17 cellular contexts compared by ENCODE assay signal in the genomic region with DNA sequence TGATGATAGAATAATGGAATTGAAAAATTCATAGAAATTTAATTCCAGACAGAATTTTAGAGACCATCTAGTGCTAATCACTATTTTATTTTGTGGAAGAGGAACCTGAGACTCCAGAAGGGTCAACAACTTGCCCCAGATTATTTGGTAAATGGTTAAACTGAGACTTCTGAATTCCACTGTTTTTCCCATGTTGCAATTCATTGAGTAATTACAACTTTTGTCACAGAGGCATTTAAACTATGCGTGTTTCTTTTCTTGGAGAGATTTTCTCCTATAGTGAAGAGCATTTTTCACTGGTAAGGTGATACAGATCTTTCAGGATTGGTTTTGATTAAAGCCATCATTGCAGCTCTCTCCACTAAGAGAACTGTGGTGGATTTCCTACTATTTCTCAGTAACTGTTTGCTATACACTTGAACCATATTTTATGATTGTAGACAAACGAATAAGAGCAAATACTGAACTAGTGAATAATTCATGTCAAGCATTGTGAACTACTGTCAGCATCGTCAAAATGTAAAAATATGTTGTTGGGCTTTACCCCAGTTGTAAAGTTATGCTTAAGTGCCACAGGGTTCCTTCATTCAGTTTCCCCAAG.
"Had no signal": no experiment of that assay in that cellular context is flagged by ENCODE, and none has a peak within 500 bp of the region (broad histone marks: within the 10 kb centered on the region; RNA-seq: fewer than 3 reads in every experiment).

No MANE protein-coding gene starts in this region.

- H3K4me3 Mint-ChIP-seq: activated CD4-positive, alpha-beta memory T cell treated with anti-CD3 and anti-CD28 coated beads, Interleukin-2, amount 10 ng/mL, durations not matched to agents 7 days and 5 days; activated naive CD8-positive, alpha-beta T cell; endodermal cell; naive thymus-derived CD4-positive, alpha-beta T cell; stimulated activated naive CD8-positive, alpha-beta T cell treated with anti-CD3 and anti-CD28 coated beads, Interleukin-15, Interleukin-2, amounts not matched to agents 100 ng/mL and 50 ng/mL, for 24 hours had no signal

- H3K9me3 ChIP-seq: breast epithelium, testis had no signal

- H3K4me1 ChIP-seq: breast epithelium, foreskin keratinocyte, testis had no signal

- H3K36me3 ChIP-seq: breast epithelium had no signal

- H3K36me3 Mint-ChIP-seq: activated naive CD8-positive, alpha-beta T cell; naive thymus-derived CD4-positive, alpha-beta T cell had no signal

- H3K27ac Mint-ChIP-seq: activated CD4-positive, alpha-beta memory T cell treated with anti-CD3 and anti-CD28 coated beads, Interleukin-2, amount 10 ng/mL, durations not matched to agents 7 days and 5 days; activated naive CD8-positive, alpha-beta T cell; endodermal cell; naive thymus-derived CD4-positive, alpha-beta T cell; stimulated activated naive CD8-positive, alpha-beta T cell treated with anti-CD3 and anti-CD28 coated beads, Interleukin-15, Interleukin-2, amounts not matched to agents 100 ng/mL and 50 ng/mL, for 24 hours had no signal

- DNase-seq: activated CD4-positive, alpha-beta memory T cell treated with anti-CD3 and anti-CD28 coated beads, Interleukin-2, amount 10 ng/mL, durations not matched to agents 7 days and 5 days; activated gamma-delta T cell; activated T-cell treated with anti-CD3 and anti-CD28 coated beads, Interleukin-2, amount 50 U/mL, for 48 hours; anterior cingulate cortex; endodermal cell; foreskin keratinocyte; head of caudate nucleus; islet precursor cell; naive thymus-derived CD4-positive, alpha-beta T cell; stimulated activated CD4-positive, alpha-beta T cell treated with anti-CD3 and anti-CD28 coated beads, Interleukin-12 subunit alpha, Interleukin-12 subunit beta, amount 100 ng/mL, for 4 hours; stimulated activated CD4-positive, alpha-beta T cell treated with anti-CD3 and anti-CD28 coated beads, Interleukin-2, amount 100 ng/mL, for 48 hours; T-helper 9 cell; testis had no signal

- H3K4me3 ChIP-seq: breast epithelium, testis had no signal

- H3K27me3 ChIP-seq: breast epithelium, foreskin keratinocyte, testis had no signal

- H3K4me1 Mint-ChIP-seq: activated CD4-positive, alpha-beta memory T cell treated with anti-CD3 and anti-CD28 coated beads, Interleukin-2, amount 10 ng/mL, durations not matched to agents 7 days and 5 days had no signal

- H3K27ac ChIP-seq: breast epithelium, foreskin keratinocyte, testis had no signal

- ATAC-seq: foreskin keratinocyte; naive thymus-derived CD4-positive, alpha-beta T cell; sciatic nerve had no signal

- H3K9me3 Mint-ChIP-seq: activated CD4-positive, alpha-beta memory T cell treated with anti-CD3 and anti-CD28 coated beads, Interleukin-2, amount 10 ng/mL, durations not matched to agents 7 days and 5 days; endodermal cell; naive thymus-derived CD4-positive, alpha-beta T cell; stimulated activated naive CD8-positive, alpha-beta T cell treated with anti-CD3 and anti-CD28 coated beads, Interleukin-15, Interleukin-2, amounts not matched to agents 100 ng/mL and 50 ng/mL, for 24 hours had no signal
